Comparison of ENCODE assay signal across 20 cellular contexts in the genomic region with DNA sequence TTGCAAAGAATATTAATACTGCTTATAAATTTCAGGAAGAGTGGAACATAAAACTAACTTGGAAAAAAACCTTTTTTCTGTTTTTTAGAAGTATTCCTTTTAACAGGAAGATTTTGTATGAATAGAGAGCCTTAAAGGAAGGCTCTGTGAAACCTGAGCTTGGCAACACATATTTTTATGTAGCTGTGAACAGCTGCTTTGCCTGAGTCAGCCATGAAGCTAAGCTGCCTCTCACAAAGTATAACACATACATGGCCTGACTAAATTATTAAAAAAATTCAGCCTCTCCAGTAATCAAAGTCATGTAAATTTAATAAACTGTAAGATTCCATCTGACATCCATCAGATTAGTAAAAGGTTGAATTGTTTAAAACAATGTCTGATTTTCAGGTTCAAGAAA.
"Had no signal": no experiment of that assay in that cellular context is flagged by ENCODE, and none has a peak within 500 bp of the region (broad histone marks: within the 10 kb centered on the region; RNA-seq: fewer than 3 reads in every experiment).

No MANE protein-coding gene starts in this region.

- ATAC-seq: Panc1, PC-3, SK-N-SH treated with all-trans-retinoic acid at 6 μM for 48 hours had no signal

- DNase-seq: KBM-7; NCI-H1092; NCI-H1105 treated with DMSO at 0.1 percent for 48 hours; NCI-H1417 treated with DMSO at 0.1 percent for 48 hours; NCI-H146; NCI-H1694 treated with DMSO at 0.1 percent for 48 hours; NCI-H1930; NCI-H2081; NCI-H2107; NCI-H2171 treated with DMSO at 0.1 percent for 48 hours; NCI-H345; NCI-H446 treated with DMSO at 0.1 percent for 48 hours; NCI-H526 treated with DMSO at 0.1 percent for 48 hours; NCI-H748 treated with DMSO at 0.1 percent for 48 hours; NK-92 treated with Interleukin-12 subunit alpha and Interleukin-12 subunit beta, amount 100 ng/mL, for 24 hours; PC-3; SHP77 had no signal

- H3K27ac ChIP-seq: RWPE1 had no signal
